16 cellular contexts compared by ENCODE assay signal in the genomic region with DNA sequence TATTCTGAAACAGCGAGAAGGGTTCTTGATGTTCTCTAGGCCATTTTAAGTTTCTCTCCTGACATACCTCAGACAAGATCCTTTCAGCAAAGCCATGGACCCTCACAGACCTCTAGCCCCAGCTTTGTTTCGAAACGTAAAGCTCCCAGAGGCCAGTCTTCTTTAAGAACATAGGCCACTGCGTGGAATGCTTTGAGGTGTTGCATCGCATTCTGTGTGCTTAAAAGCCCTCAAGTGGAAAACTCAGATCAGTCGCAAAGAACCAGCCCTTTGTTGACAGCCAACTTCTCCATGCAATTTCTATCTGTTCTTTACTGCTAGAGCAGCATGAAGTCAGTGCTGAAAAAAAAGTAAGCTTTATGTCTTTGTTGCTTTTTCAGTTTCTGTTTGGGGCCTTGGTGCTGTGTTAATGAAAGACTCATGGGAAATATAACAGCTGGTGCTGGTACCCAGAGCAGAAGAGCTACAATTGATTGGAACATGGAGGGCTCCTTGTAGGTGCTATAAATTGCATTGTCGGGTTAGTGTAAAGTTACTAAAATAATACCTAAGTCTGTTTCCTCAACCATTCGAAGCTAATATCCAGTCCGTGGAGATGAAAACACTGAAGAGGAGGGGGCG.
A peak's percentile ranks its signal among the peaks of the same experiment; 100 is the strongest.
DNase-seq lines count a peak whose midpoint lies in the region; ATAC-seq lines count a peak whose summit lies in the region.
"Had no signal": no experiment of that assay in that cellular context is flagged by ENCODE, and none has a peak within 500 bp of the region (broad histone marks: within the 10 kb centered on the region; RNA-seq: fewer than 3 reads in every experiment).

No MANE protein-coding gene starts in this region.

- DNase-seq in mesendoderm (peak; percentile 34), activated gamma-delta T cell (lab: John Stamatoyannopoulos, UW) (no peak)
- DNase-seq: activated CD8-positive, alpha-beta memory T cell treated with anti-CD3 and anti-CD28 coated beads, Interleukin-2, amount 50 U/mL, for 4 hours; C1 segment of cervical spinal cord; colonic mucosa; NCI-H1105 treated with DMSO at 0.1 percent for 48 hours; right lobe of liver; RPMI8226; stimulated activated CD4-positive, alpha-beta T cell treated with anti-CD3 and anti-CD28 coated beads, Interleukin-1b, Interleukin-23, amount 100 ng/mL, for 48 hours had no signal

- H3K79me2 ChIP-seq in mesendoderm (ENCODE audit: control insufficient read depth, insufficient read depth, low read length): no peaks in the 10 kb centered on the region

- H3K4me3 Mint-ChIP-seq in activated T-helper 17 cell treated with anti-CD3 and anti-CD28 coated beads, Interleukin-2, amount 50 U/mL, for 72 hours: peak overlapping the region; percentile 48

- H2BK15ac ChIP-seq in mesendoderm (replicated peaks; ENCODE audit: low read depth): no peak overlapping the region

- no peak overlapping the region for H2AK5ac ChIP-seq in mesendoderm (ENCODE audit: low read length)

- H3K9me3 Mint-ChIP-seq in activated T-helper 17 cell treated with anti-CD3 and anti-CD28 coated beads, Interleukin-2, amount 50 U/mL, for 72 hours: peaks cover 3% of the 10 kb centered on the region

- peak overlapping the region; percentile 70 for H3K27ac Mint-ChIP-seq in activated T-helper 17 cell treated with anti-CD3 and anti-CD28 coated beads, Interleukin-2, amount 50 U/mL, for 72 hours

- H3K23ac ChIP-seq in mesendoderm (ENCODE audit: low read length): no peak overlapping the region

- no peak overlapping the region for H4K5ac ChIP-seq in mesendoderm (ENCODE audit: low read length)

- no peak overlapping the region for H2BK5ac ChIP-seq in mesendoderm (ENCODE audit: low read length)

- H3K18ac ChIP-seq in mesendoderm (ENCODE audit: low read length): no peak overlapping the region

- no CpG with 5 or more reads among the region's 10 CpGs for WGBS in mesendoderm (ENCODE audit: extremely low coverage, insufficient coverage, low lambda C conversion rate)

- no peak overlapping the region for H3K27ac ChIP-seq in mesendoderm (ENCODE audit: low read depth, low read length)
- H3K27ac ChIP-seq: colonic mucosa, epithelial cell of prostate, neutrophil, right lobe of liver had no signal

- H3K4ac ChIP-seq in mesendoderm (ENCODE audit: low read depth, low read length): no peak overlapping the region

- ATAC-seq in GM19023 (IDR thresholded peaks at IDR 0.05; ENCODE audit: unreplicated experiment): peak; percentile 63
- peak; percentile 67 for ATAC-seq in GM21717 (IDR thresholded peaks at IDR 0.05; ENCODE audit: unreplicated experiment)
- ATAC-seq in activated T-helper 17 cell treated with anti-CD3 and anti-CD28 coated beads, Interleukin-2, amount 50 U/mL, for 72 hours (replicated peaks): peak; percentile 22
- ATAC-seq in GM18868 (IDR thresholded peaks at IDR 0.05; ENCODE audit: unreplicated experiment): no peak
- no peak for ATAC-seq in GM18873 (IDR thresholded peaks at IDR 0.05; ENCODE audit: low FRiP score, unreplicated experiment)
- ATAC-seq: right lobe of liver had no signal

- no peaks in the 10 kb centered on the region for H3K36me3 ChIP-seq in mesendoderm (ENCODE audit: control insufficient read depth, insufficient read depth, low read length)
- H3K36me3 ChIP-seq: colonic mucosa, neutrophil, right lobe of liver had no signal

- H3K4me1 Mint-ChIP-seq in activated T-helper 17 cell treated with anti-CD3 and anti-CD28 coated beads, Interleukin-2, amount 50 U/mL, for 72 hours: peaks cover 42% of the 10 kb centered on the region

- H3K36me3 Mint-ChIP-seq in activated T-helper 17 cell treated with anti-CD3 and anti-CD28 coated beads, Interleukin-2, amount 50 U/mL, for 72 hours (ENCODE audit: low read depth): no peaks in the 10 kb centered on the region

- H3K27me3 ChIP-seq in mesendoderm (ENCODE audit: insufficient read depth, low read length, poor library complexity): no peaks in the 10 kb centered on the region
- H3K27me3 ChIP-seq: colonic mucosa, right lobe of liver had no signal

- H3K27me3 Mint-ChIP-seq in activated T-helper 17 cell treated with anti-CD3 and anti-CD28 coated beads, Interleukin-2, amount 50 U/mL, for 72 hours: peaks cover 10% of the 10 kb centered on the region

- no peak overlapping the region for H3K4me2 ChIP-seq in mesendoderm (ENCODE audit: low read length)

- H3K4me1 ChIP-seq in mesendoderm (ENCODE audit: control insufficient read depth, low read depth, low read length): no peaks in the 10 kb centered on the region
- H3K4me1 ChIP-seq: colonic mucosa, right lobe of liver had no signal

- H3K79me1 ChIP-seq in mesendoderm (ENCODE audit: low read length): no peaks in the 10 kb centered on the region

- H2BK120ac ChIP-seq in mesendoderm (ENCODE audit: low read depth, low read length): no peak overlapping the region

- H3K4me3 ChIP-seq in mesendoderm (ENCODE audit: low read length): no peak overlapping the region
- H3K4me3 ChIP-seq: colonic mucosa, right lobe of liver had no signal

- no peak overlapping the region for H3K9ac ChIP-seq in mesendoderm (ENCODE audit: low read length)

- no peak overlapping the region for H4K8ac ChIP-seq in mesendoderm (ENCODE audit: low read depth, low read length)

- H3K56ac ChIP-seq in mesendoderm (ENCODE audit: low read length): no peak overlapping the region

Comparison
In these comparisons a context has a peak if more than half of its experiments do, and no peak if none do; other contexts are left out.
1. ATAC-seq: peak in GM19023 (single experiment), GM21717 (single experiment) and activated T-helper 17 cell treated with anti-CD3 and anti-CD28 coated beads, Interleukin-2, amount 50 U/mL, for 72 hours (single experiment); none in GM18868 (single experiment) and GM18873 (single experiment).